Comparison of ENCODE assay signal across 15 cellular contexts in genomic region chr4:37604464-37604863, GRCh38.
DNase-seq lines count a peak whose midpoint lies in the region; ATAC-seq, FAIRE-seq and TF ChIP-seq lines count a peak whose summit lies in the region.
"Had no signal": no experiment of that assay in that cellular context is flagged by ENCODE, and none has a peak within 500 bp of the region (broad histone marks: within the 10 kb centered on the region; RNA-seq: fewer than 3 reads in every experiment).

No MANE protein-coding gene starts in this region.

- no peaks in the 10 kb centered on the region for H3K9me3 ChIP-seq in trophoblast cell (ENCODE audit: insufficient read depth, low read depth, low read length)
- H3K9me3 ChIP-seq: adrenal gland, Caco-2, SJSA1, thoracic aorta had no signal

- no peak overlapping the region for H4K8ac ChIP-seq in trophoblast cell (ENCODE audit: low read depth, low read length)

- no peak overlapping the region for H2AFZ ChIP-seq in trophoblast cell (ENCODE audit: insufficient read depth, low read length, poor library complexity)
- H2AFZ ChIP-seq: neural progenitor cell had no signal

- no peak overlapping the region for H4K91ac ChIP-seq in trophoblast cell (ENCODE audit: low read depth, low read length)

- peaks cover 7 to 18% of the 10 kb centered on the region in 2 experiments for H3K4me1 ChIP-seq in trophoblast cell (ENCODE audit: control insufficient read depth in 1 of 2, insufficient read depth in 2 of 2, low read length in 2 of 2)
- H3K4me1 ChIP-seq: adrenal gland, neural progenitor cell, SJSA1 had no signal

- DNase-seq in GM12891 (ENCODE audit: insufficient read length, low spot score) (no peak), RCC 7860 (ENCODE audit: low spot score) (peak; percentile 42), trophoblast cell (peak; percentile 50 to 79), SIG-M5 treated with dmso at 0.1 percent for 504 hours (lab: John Stamatoyannopoulos, UW; ENCODE audit: unreplicated experiment) (no peak), AML-193 (lab: John Stamatoyannopoulos, UW) (no peak)
- DNase-seq: adrenal gland, Caco-2, KBM-7, NCI-H2029 had no signal

- no peaks in the 10 kb centered on the region for H3K27me3 ChIP-seq in trophoblast cell (ENCODE audit: insufficient read depth, low read length)
- H3K27me3 ChIP-seq: adrenal gland, neural progenitor cell, SJSA1 had no signal

- no peak overlapping the region for H3K4ac ChIP-seq in trophoblast cell (ENCODE audit: low read depth, low read length)

- H2BK12ac ChIP-seq in trophoblast cell (ENCODE audit: low read length) = no peak overlapping the region

- H3K4me2 ChIP-seq in trophoblast cell (ENCODE audit: low read length) = no peak overlapping the region
- H3K4me2 ChIP-seq: neural progenitor cell, smooth muscle cell had no signal

- WGBS in trophoblast cell (ENCODE audit: extremely low coverage, insufficient coverage, insufficient read length) = no CpG with 5 or more reads among the region's 4 CpGs

- H2BK120ac ChIP-seq in trophoblast cell (ENCODE audit: insufficient read depth, low read length, poor library complexity) = no peak overlapping the region

- no peak overlapping the region for H3K9ac ChIP-seq in trophoblast cell (ENCODE audit: low read length)
- H3K9ac ChIP-seq: neural progenitor cell had no signal

- TF ChIP-seq POLR2A in GM12891 (IDR thresholded peaks at IDR 0.05; ENCODE audit: low read depth, low read length) = no peak

- no peak overlapping the region for H3K14ac ChIP-seq in trophoblast cell (ENCODE audit: low read length)

- no peak overlapping the region for H3K18ac ChIP-seq in trophoblast cell (ENCODE audit: low read length)

- H4K12ac ChIP-seq in trophoblast cell (ENCODE audit: low read depth, low read length) = no peak overlapping the region

- H2AK5ac ChIP-seq in trophoblast cell (ENCODE audit: low read length) = no peak overlapping the region

- H3K36me3 ChIP-seq in trophoblast cell (ENCODE audit: control insufficient read depth in 1 of 2, insufficient read depth in 2 of 2, low read length in 2 of 2) = no peaks in the 10 kb centered on the region
- H3K36me3 ChIP-seq: adrenal gland, neural progenitor cell, SJSA1 had no signal

- H3K23ac ChIP-seq in trophoblast cell (ENCODE audit: low read length) = no peak overlapping the region

- FAIRE-seq in GM12891 (lab: Jason Lieb, UNC) (peak; percentile 56), RCC 7860 (lab: Jason Lieb, UNC) (no peak)

- no peaks in the 10 kb centered on the region for H3K79me2 ChIP-seq in trophoblast cell (ENCODE audit: control insufficient read depth, insufficient read depth, low read length, poor library complexity)

- no peak overlapping the region for H3K27ac ChIP-seq in trophoblast cell (ENCODE audit: low read depth, low read length)
- H3K27ac ChIP-seq: adrenal gland, neural progenitor cell, SJSA1, thoracic aorta had no signal

- ATAC-seq in esophagus mucosa = peak; percentile 38
- ATAC-seq in GM21717 (IDR thresholded peaks at IDR 0.05; ENCODE audit: unreplicated experiment) = no peak

- H2BK5ac ChIP-seq in trophoblast cell (ENCODE audit: low read depth, low read length, poor library complexity) = no peak overlapping the region

- H3K4me3 ChIP-seq in trophoblast cell (ENCODE audit: low read depth, low read length) = no peak overlapping the region
- H3K4me3 ChIP-seq: adrenal gland, neural progenitor cell, SJSA1, smooth muscle cell, thoracic aorta had no signal

- no peaks in the 10 kb centered on the region for H3K79me1 ChIP-seq in trophoblast cell (ENCODE audit: low read length)

TF ChIP-seq in GM12891, 5 proteins besides CTCF, POLR2A, EP300 and RAD21:
- TF ChIP-seq POLR2AphosphoS5 (IDR thresholded peaks at IDR 0.05; ENCODE audit: low read depth, low read length) = no peak
- no peak for TF ChIP-seq SPI1 (IDR thresholded peaks at IDR 0.05; ENCODE audit: low read depth, low read length)
- no peak for TF ChIP-seq TAF1 (IDR thresholded peaks at IDR 0.05; ENCODE audit: low read depth, low read length)
- TF ChIP-seq PAX5 (IDR thresholded peaks at IDR 0.05; ENCODE audit: insufficient read depth, low read length, severe bottlenecking) = no peak
- TF ChIP-seq POU2F2 (IDR thresholded peaks at IDR 0.05; ENCODE audit: low read depth, low read length) = no peak
TF ChIP-seq in GM12891: peak in this region for 0.

Comparison
In these comparisons a context has a peak if more than half of its experiments do, and no peak if none do; other contexts are left out.
1. DNase-seq: peak in RCC 7860 (single experiment) and trophoblast cell (2 of 2); none in GM12891 (single experiment), SIG-M5 treated with dmso at 0.1 percent for 504 hours (single experiment) and AML-193 (0 of 2).